2 cellular contexts compared by ENCODE assay signal in the genomic region with DNA sequence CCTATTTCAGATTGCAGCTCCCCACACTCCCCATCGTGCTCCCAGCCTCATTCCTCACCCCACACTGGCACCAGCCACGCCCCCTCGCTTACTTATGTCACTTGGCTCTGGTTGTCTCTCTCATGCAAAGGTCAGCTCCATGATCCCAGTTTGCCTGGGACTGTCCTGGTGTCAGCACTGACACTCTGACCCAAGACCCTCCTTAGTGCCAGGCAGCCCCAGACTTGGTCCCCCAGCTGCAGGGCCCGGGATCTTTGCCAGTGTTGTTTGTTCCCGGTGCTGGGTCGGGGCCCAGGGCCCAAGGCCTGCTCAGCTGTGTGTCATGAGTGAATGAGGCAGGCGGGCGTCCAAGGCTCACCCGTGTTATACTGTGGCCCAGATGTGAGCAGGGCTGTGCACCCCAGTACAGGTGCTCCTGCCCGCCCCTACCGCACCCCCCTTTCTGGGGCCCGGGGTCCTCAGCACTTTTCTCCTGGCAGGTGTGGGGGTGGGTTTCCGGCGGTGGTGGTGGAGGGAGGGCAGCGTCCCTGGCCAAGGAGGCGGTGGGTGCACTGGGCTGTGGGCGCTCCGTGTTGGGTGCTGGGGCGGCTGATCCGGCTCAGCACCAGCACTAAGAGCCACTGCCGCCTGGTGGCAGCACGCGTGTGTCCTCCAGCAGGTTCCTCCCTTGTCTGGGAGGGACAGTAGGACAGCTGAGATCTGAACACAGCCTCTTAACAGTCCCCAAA.
TF ChIP-seq lines count a peak whose summit lies in the region.

No MANE protein-coding gene starts in this region.

TF ChIP-seq in HEK293T, 16 proteins besides CTCF, POLR2A, EP300 and RAD21 (continued from another document):
- no peak for TF ChIP-seq FOXK2 (IDR thresholded peaks at IDR 0.05)
- TF ChIP-seq FOXA1 (IDR thresholded peaks at IDR 0.05), result no peak
- no peak for TF ChIP-seq ELF4 (IDR thresholded peaks at IDR 0.05)
- TF ChIP-seq ARNT (IDR thresholded peaks at IDR 0.05), result no peak
- no peak for TF ChIP-seq BHLHE40 (IDR thresholded peaks at IDR 0.05; ENCODE audit: borderline replicate concordance)
- no peak for TF ChIP-seq TARDBP (IDR thresholded peaks at IDR 0.05)
- no peak for TF ChIP-seq SP1 (IDR thresholded peaks at IDR 0.05)
- no peak for TF ChIP-seq HDGF (IDR thresholded peaks at IDR 0.05; ENCODE audit: borderline replicate concordance)
- no peak for TF ChIP-seq LEF1 (IDR thresholded peaks at IDR 0.05; ENCODE audit: borderline replicate concordance)
- TF ChIP-seq SUZ12 (IDR thresholded peaks at IDR 0.05), result no peak
- no peak for TF ChIP-seq FOXM1 (IDR thresholded peaks at IDR 0.05; ENCODE audit: borderline replicate concordance)

TF ChIP-seq in K562, 482 proteins besides CTCF, POLR2A, EP300 and RAD21:
- TF ChIP-seq L3MBTL2 (IDR thresholded peaks at IDR 0.05) (no peak), ZNF165 (CRISPR knock-in tag; IDR thresholded peaks at IDR 0.05; ENCODE audit: borderline replicate concordance) (no peak), SMC3 (conservative IDR thresholded peaks at IDR 0.05; ENCODE audit: insufficient read depth, low read depth, low read length) (peak; percentile 54; the same call in 1 of the 2 replicates), NR2F6 (CRISPR knock-in tag; IDR thresholded peaks at IDR 0.05) (no peak), ZKSCAN8 (CRISPR knock-in tag; IDR thresholded peaks at IDR 0.05) (no peak), XRCC4 (IDR thresholded peaks at IDR 0.05; ENCODE audit: extremely low read depth, insufficient read depth, insufficient read length) (no peak), MAZ (CRISPR knock-in tag; conservative IDR thresholded peaks at IDR 0.05 in 1 of 2, IDR thresholded peaks at IDR 0.05 in 1 of 2) (peak in 1 of 2 experiments; percentile 44; a peak in 2 of 4 replicates), BRD4 (IDR thresholded peaks at IDR 0.05) (no peak), ZSCAN29 (IDR thresholded peaks at IDR 0.05) (no peak), ELF1 (tag; IDR thresholded peaks at IDR 0.05) (no peak), PPARD (CRISPR knock-in tag; IDR thresholded peaks at IDR 0.05) (no peak)
- TF ChIP-seq, protein P1, sequence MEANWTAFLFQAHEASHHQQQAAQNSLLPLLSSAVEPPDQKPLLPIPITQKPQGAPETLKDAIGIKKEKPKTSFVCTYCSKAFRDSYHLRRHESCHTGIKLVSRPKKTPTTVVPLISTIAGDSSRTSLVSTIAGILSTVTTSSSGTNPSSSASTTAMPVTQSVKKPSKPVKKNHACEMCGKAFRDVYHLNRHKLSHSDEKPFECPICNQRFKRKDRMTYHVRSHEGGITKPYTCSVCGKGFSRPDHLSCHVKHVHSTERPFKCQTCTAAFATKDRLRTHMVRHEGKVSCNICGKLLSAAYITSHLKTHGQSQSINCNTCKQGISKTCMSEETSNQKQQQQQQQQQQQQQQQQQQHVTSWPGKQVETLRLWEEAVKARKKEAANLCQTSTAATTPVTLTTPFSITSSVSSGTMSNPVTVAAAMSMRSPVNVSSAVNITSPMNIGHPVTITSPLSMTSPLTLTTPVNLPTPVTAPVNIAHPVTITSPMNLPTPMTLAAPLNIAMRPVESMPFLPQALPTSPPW (CRISPR knock-in tag; IDR thresholded peaks at IDR 0.05), result 0 out of 2 replicates have a peak, but pooled peaks have one; percentile 26
- TF ChIP-seq, protein P2, sequence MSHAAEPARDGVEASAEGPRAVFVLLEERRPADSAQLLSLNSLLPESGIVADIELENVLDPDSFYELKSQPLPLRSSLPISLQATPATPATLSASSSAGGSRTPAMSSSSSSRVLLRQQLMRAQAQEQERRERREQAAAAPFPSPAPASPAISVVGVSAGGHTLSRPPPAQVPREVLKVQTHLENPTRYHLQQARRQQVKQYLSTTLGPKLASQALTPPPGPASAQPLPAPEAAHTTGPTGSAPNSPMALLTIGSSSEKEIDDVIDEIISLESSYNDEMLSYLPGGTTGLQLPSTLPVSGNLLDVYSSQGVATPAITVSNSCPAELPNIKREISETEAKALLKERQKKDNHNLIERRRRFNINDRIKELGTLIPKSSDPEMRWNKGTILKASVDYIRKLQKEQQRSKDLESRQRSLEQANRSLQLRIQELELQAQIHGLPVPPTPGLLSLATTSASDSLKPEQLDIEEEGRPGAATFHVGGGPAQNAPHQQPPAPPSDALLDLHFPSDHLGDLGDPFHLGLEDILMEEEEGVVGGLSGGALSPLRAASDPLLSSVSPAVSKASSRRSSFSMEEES (CRISPR knock-in tag; IDR thresholded peaks at IDR 0.05), result no peak
- TF ChIP-seq, protein P3, sequence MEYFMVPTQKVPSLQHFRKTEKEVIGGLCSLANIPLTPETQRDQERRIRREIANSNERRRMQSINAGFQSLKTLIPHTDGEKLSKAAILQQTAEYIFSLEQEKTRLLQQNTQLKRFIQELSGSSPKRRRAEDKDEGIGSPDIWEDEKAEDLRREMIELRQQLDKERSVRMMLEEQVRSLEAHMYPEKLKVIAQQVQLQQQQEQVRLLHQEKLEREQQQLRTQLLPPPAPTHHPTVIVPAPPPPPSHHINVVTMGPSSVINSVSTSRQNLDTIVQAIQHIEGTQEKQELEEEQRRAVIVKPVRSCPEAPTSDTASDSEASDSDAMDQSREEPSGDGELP (CRISPR knock-in tag; IDR thresholded peaks at IDR 0.05; ENCODE audit: borderline replicate concordance), result peak; percentile 58; the same call in 1 of the 2 replicates
- TF ChIP-seq, protein P4, sequence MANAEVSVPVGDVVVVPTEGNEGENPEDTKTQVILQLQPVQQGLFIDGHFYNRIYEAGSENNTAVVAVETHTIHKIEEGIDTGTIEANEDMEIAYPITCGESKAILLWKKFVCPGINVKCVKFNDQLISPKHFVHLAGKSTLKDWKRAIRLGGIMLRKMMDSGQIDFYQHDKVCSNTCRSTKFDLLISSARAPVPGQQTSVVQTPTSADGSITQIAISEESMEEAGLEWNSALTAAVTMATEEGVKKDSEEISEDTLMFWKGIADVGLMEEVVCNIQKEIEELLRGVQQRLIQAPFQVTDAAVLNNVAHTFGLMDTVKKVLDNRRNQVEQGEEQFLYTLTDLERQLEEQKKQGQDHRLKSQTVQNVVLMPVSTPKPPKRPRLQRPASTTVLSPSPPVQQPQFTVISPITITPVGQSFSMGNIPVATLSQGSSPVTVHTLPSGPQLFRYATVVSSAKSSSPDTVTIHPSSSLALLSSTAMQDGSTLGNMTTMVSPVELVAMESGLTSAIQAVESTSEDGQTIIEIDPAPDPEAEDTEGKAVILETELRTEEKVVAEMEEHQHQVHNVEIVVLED (CRISPR knock-in tag; IDR thresholded peaks at IDR 0.05), result no peak
